ENCODE assay signal across 8 cellular contexts in genomic region chr2:1550658-1551316, GRCh38.
A peak's percentile ranks its signal among the peaks of the same experiment; 100 is the strongest.
DNase-seq lines count a peak whose midpoint lies in the region; ATAC-seq and TF ChIP-seq lines count a peak whose summit lies in the region.

No MANE protein-coding gene starts in this region.

- peaks cover 5% of the 10 kb centered on the region for H3K27me3 Mint-ChIP-seq in neural crest cell (ENCODE audit: low read depth)

- no peaks in the 10 kb centered on the region for H3K36me3 ChIP-seq in transverse colon

- ATAC-seq in HG02763 (IDR thresholded peaks at IDR 0.05; ENCODE audit: unreplicated experiment) (peak; percentile 79), esophagus mucosa (peak; percentile 59)

- intact Hi-C loops in transverse colon (cut with DNase I; ENCODE audit: low total_unique reads): no loop called here

- in situ Hi-C loops in transverse colon (cut with MboI; ENCODE audit: low pct_ligation_motif_present in 1 of 4, low pct_unique_long_range_greater_than_20kb in 1 of 4, low sequenced_read_pairs in 3 of 4): loop anchor here in 1 of 4 donors (25.0 kb wide), 1 partner anchor 838 kb away; no protein-coding TSS in a partner anchor

- peak; percentile 99 for TF ChIP-seq CTCF in neural crest cell (conservative IDR thresholded peaks at IDR 0.05)
- TF ChIP-seq CTCF in transverse colon (IDR thresholded peaks at IDR 0.05): peak; percentile 79 to 98 (median 96)

- H3K4me1 Mint-ChIP-seq in neural crest cell: peaks cover 16% of the 10 kb centered on the region

- no peak overlapping the region for H3K4me3 ChIP-seq in transverse colon

- WGBS in transverse colon (ENCODE audit: low coverage in 1 of 2), 2 donors: 22% methylated on average over 31 of the region's 32 CpGs; no CpG with 5 or more reads in 1 of the 2 donors

- no peak overlapping the region for H3K27ac ChIP-seq in transverse colon

- no peak overlapping the region for H3K27ac Mint-ChIP-seq in neural crest cell (ENCODE audit: unreplicated experiment)

- no peak for TF ChIP-seq EP300 in transverse colon (IDR thresholded peaks at IDR 0.05; ENCODE audit: low read depth)

- DNase-seq in NCI-H524 (lab: John Stamatoyannopoulos, UW): peak; percentile 20 to 56
- DNase-seq in NCI-H524 treated with DMSO at 0.1 percent for 48 hours (lab: John Stamatoyannopoulos, UW): no peak
- peak; percentile 40 for DNase-seq in NCI-H460 (ENCODE audit: extremely low read depth, low read depth)
- peak; percentile 67 for DNase-seq in activated CD8-positive, alpha-beta memory T cell treated with anti-CD3 and anti-CD28 coated beads, Interleukin-2, amount 50 U/mL, for 4 hours
- DNase-seq in neural crest cell (ENCODE audit: low read depth, low spot score): peak; percentile 75
- peak; percentile 55 for DNase-seq in transverse colon

- no peak overlapping the region for H3K4me3 Mint-ChIP-seq in neural crest cell

- no peak for TF ChIP-seq POLR2A in transverse colon (IDR thresholded peaks at IDR 0.05)

- H3K9me3 Mint-ChIP-seq in neural crest cell: peaks cover 2% of the 10 kb centered on the region

- peaks cover 0 to 5% (median 3%) of the 10 kb centered on the region in 4 donors for H3K4me1 ChIP-seq in transverse colon

- no peaks in the 10 kb centered on the region for H3K9me3 ChIP-seq in transverse colon

- no peaks in the 10 kb centered on the region for H3K27me3 ChIP-seq in transverse colon

- no peaks in the 10 kb centered on the region for H3K36me3 Mint-ChIP-seq in neural crest cell (ENCODE audit: low read depth)
